In genomic region chr13:89076622-89077021, GRCh38 we compare ENCODE assay signal across 6 cellular contexts.
"Had no signal": no experiment of that assay in that cellular context is flagged by ENCODE, and none has a peak within 500 bp of the region (broad histone marks: within the 10 kb centered on the region; RNA-seq: fewer than 3 reads in every experiment).

No MANE protein-coding gene starts in this region.

- DNase-seq: H9, HCEC 1CT, HFFc6, IMR-90 had no signal

- H3K4me3 Mint-ChIP-seq: GM23338, H9, HFFc6 had no signal

- H3K27ac Mint-ChIP-seq: GM23338, HFFc6 had no signal

- H2AFZ ChIP-seq: GM23338 had no signal

- H3K9me3 Mint-ChIP-seq: H9 had no signal

- H3K4me2 ChIP-seq: GM23338 had no signal

- H3K4me3 ChIP-seq: GM23338, K562 had no signal

- ATAC-seq: GM23338, K562 had no signal
